Comparison of ENCODE assay signal across 23 cellular contexts in the genomic region with DNA sequence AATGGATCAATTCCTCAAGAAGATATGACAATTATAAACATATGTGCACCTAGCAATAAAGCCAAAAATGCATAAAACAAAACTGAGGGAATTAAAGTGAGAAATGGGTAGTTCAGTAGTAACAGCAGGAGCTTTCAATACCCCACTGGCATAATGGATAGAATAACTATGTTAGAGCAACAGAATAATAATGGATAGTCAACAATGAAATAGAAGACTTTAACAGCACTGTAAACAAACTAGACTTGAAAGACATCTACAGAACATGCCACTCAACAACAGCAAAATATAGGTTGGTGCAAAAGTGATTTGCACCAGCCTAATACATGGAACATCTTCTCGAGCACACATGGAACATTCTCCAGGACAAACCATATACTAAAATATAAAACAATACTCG.
"Had no signal": no experiment of that assay in that cellular context is flagged by ENCODE, and none has a peak within 500 bp of the region (broad histone marks: within the 10 kb centered on the region; RNA-seq: fewer than 3 reads in every experiment).

No MANE protein-coding gene starts in this region.

- H3K36me3 ChIP-seq: adrenal gland, MG63 had no signal

- FAIRE-seq: bronchial epithelial cell, RCC 7860 had no signal

- H3K4me1 ChIP-seq: adrenal gland had no signal

- H3K27ac ChIP-seq: adrenal gland, body of pancreas had no signal

- ATAC-seq: activated CD4-positive, CD25-positive, alpha-beta regulatory T cell treated with anti-CD3 and anti-CD28 coated beads, Interleukin-2, amount 50 U/mL, for 24 hours; activated CD8-positive, alpha-beta T cell treated with anti-CD3 and anti-CD28 coated beads for 36 hours; activated T-cell treated with anti-CD3 and anti-CD28 coated beads, Interleukin-2, amount 50 U/mL, for 72 hours; body of pancreas; PC-3 had no signal

- DNase-seq: activated CD4-positive, alpha-beta T cell treated with anti-CD3 and anti-CD28 coated beads for 4 hours; activated CD8-positive, alpha-beta memory T cell treated with anti-CD3 and anti-CD28 coated beads, Interleukin-2, amount 50 U/mL, for 4 hours; activated CD8-positive, alpha-beta T cell treated with anti-CD3 and anti-CD28 coated beads for 36 hours; activated naive CD4-positive, alpha-beta T cell treated with anti-CD3 and anti-CD28 coated beads, Interleukin-2, amount 50 U/mL, for 16 hours; activated naive CD8-positive, alpha-beta T cell treated with anti-CD3 and anti-CD28 coated beads, Interleukin-2, amount 10 ng/mL, durations not matched to agents 7 days and 5 days; activated T-cell treated with anti-CD3 and anti-CD28 coated beads, Interleukin-2, amount 50 U/mL, for 72 hours; adrenal gland; aorta; body of pancreas; central memory CD4-positive, alpha-beta T cell; cortex of kidney; MG63; NCI-H1105; NCI-H1694 treated with DMSO at 0.1 percent for 48 hours; NCI-H2029 treated with DMSO at 0.1 percent for 48 hours; NCI-H510A treated with DMSO at 0.1 percent for 48 hours; NCI-H774; NK-92 treated with Interleukin-12 subunit alpha and Interleukin-12 subunit beta, amount 100 ng/mL, for 24 hours; PC-3; SHP77 treated with DMSO at 0.1 percent for 48 hours had no signal

- H3K9me3 ChIP-seq: adrenal gland, body of pancreas, MG63 had no signal

- H3K4me3 ChIP-seq: adrenal gland, body of pancreas, MG63 had no signal

- H3K27me3 ChIP-seq: body of pancreas, MG63 had no signal
